ENCODE assay signal across 8 cellular contexts in genomic region chr17:45051060-45051719, GRCh38. TPM values are rescaled to one million over a fixed set of nuclear protein-coding genes. Genes with fewer than 3 reads are reported as not detected.
A peak's percentile ranks its signal among the peaks of the same experiment; 100 is the strongest.
DNase-seq lines count a peak whose midpoint lies in the region; ATAC-seq and TF ChIP-seq lines count a peak whose summit lies in the region.

DCAKD (minus strand) TSS chr17:45051632; CDS start chr17:45034885, 16,747 bp downstream.

- H3K9me3 ChIP-seq in adipocyte (ENCODE audit: control insufficient read depth, low read length) (no peaks in the 10 kb centered on the region), transverse colon (no peaks in the 10 kb centered on the region)

- H3K4me3 ChIP-seq in GM12865 (ENCODE audit: low read depth, low read length) (peak within 1 kb of the TSS; percentile 89), adipocyte (ENCODE audit: low read length) (peak within 1 kb of the TSS; percentile 94), transverse colon (peak within 1 kb of the TSS; percentile 44 to 59 (median 52))

- whole genome bisulfite sequencing in transverse colon (ENCODE audit: low coverage in 1 of 2), 2 donors: 1 to 2% methylated on average over 8 to 35 of the region's 56 CpGs

- ATAC-seq in HG02763 (IDR thresholded peaks at IDR 0.05; ENCODE audit: unreplicated experiment): peak; percentile 94

- intact Hi-C loops in cardiac septum (cut with DNase I): loop anchor here (1.0 kb wide), 1 partner anchor 10 kb away; the partner anchor contains the start of gene NMT1
- intact Hi-C loops in transverse colon (cut with DNase I; ENCODE audit: low total_unique reads): no loop called here

- TF ChIP-seq POLR2A in transverse colon (IDR thresholded peaks at IDR 0.05): peak; percentile 69

- in situ Hi-C loops in transverse colon (cut with MboI; ENCODE audit: low pct_ligation_motif_present in 1 of 4, low pct_unique_long_range_greater_than_20kb in 1 of 4, low sequenced_read_pairs in 3 of 4): no loop called here

- no peaks in the 10 kb centered on the region for H3K36me3 ChIP-seq in adipocyte (ENCODE audit: control insufficient read depth, insufficient read depth, low read length, severe bottlenecking)
- no peaks in the 10 kb centered on the region for H3K36me3 ChIP-seq in transverse colon

- H3K27me3 ChIP-seq in adipocyte (replicated peaks; ENCODE audit: control insufficient read depth, insufficient read depth, low read length) (no peaks in the 10 kb centered on the region), transverse colon (no peaks in the 10 kb centered on the region)

- peak within 1 kb of the TSS; percentile 100 for H3K9ac ChIP-seq in adipocyte (ENCODE audit: low read length)

- H3K27ac ChIP-seq in transverse colon: peak within 1 kb of the TSS; percentile 95 to 97 (median 96)

- DNase-seq in GM12865 (ENCODE audit: low read depth) (peak; percentile 98), NCI-H1417 treated with DMSO at 0.1 percent for 48 hours (lab: John Stamatoyannopoulos, UW) (peak; percentile 70), T follicular helper cell (ENCODE audit: low read depth) (peak; percentile 69), adipocyte (ENCODE audit: low read depth) (peak; percentile 99), cardiac septum (ENCODE audit: low spot score) (peak; percentile 96), pons (ENCODE audit: low spot score) (peak; percentile 90), transverse colon (peak; percentile 95)

- H3K4me1 ChIP-seq in adipocyte (ENCODE audit: control insufficient read depth, insufficient read depth, low read length) (peaks cover 25% of the 10 kb centered on the region), transverse colon (peaks cover 7 to 30% (median 15%) of the 10 kb centered on the region in 4 donors)

- TF ChIP-seq EP300 in transverse colon (IDR thresholded peaks at IDR 0.05; ENCODE audit: low read depth): no peak

- TF ChIP-seq CTCF in GM12865 (IDR thresholded peaks at IDR 0.05; ENCODE audit: insufficient read depth, low read depth, low read length, missing control alignments): no peak
- peak in 1 of 5 experiments; percentile 13 for TF ChIP-seq CTCF in transverse colon (IDR thresholded peaks at IDR 0.05)

RNA-seq across cellular contexts. Expression of gene DCAKD, which starts in this region (rescaled TPM):
- total RNA-seq in cardiac septum: 32.1 TPM
- total RNA-seq in transverse colon: 100 to 1,000 TPM in 1 of 4 donors, 10 to 100 TPM in 2, 1 to 10 TPM in 1; 9.4 to 144 (median 27.4) TPM

Comparison
In these comparisons a context has a peak if more than half of its experiments do, and no peak if none do; other contexts are left out.
1. Peak in every context shown above with its lines: DNase-seq, ATAC-seq, H3K4me3 ChIP-seq and H3K27ac ChIP-seq.